In genomic region chr20:61030130-61030529, GRCh38 we compare ENCODE assay signal across 20 cellular contexts.
"Had no signal": no experiment of that assay in that cellular context is flagged by ENCODE, and none has a peak within 500 bp of the region (broad histone marks: within the 10 kb centered on the region; RNA-seq: fewer than 3 reads in every experiment).

No MANE protein-coding gene starts in this region.

- H3K9me3 ChIP-seq: SJSA1 had no signal

- H3K27ac ChIP-seq: HL-60, SJSA1, SK-N-MC had no signal

- H3K36me3 ChIP-seq: SJSA1 had no signal

- DNase-seq: KBM-7, NCI-H1092, NCI-H1105 treated with DMSO at 0.1 percent for 48 hours, NCI-H1436, NCI-H187, NCI-H2029, NCI-H2081 treated with DMSO at 0.1 percent for 48 hours, NCI-H2171, NCI-H226, NCI-H446, NCI-H510A, NCI-H524 treated with DMSO at 0.1 percent for 48 hours, NCI-H69, NCI-H774, Right ventricle myocardium superior, RPMI8226, SIG-M5 had no signal

- H3K4me3 ChIP-seq: SJSA1, SK-N-MC had no signal

- H3K4me1 ChIP-seq: SJSA1 had no signal

- H3K27me3 ChIP-seq: SJSA1 had no signal
